ENCODE assay signal across 23 cellular contexts in genomic region chr3:108041253-108041652, GRCh38. TPM values are rescaled to one million over a fixed set of nuclear protein-coding genes. Genes with fewer than 3 reads are reported as not detected.
DNase-seq lines count a peak whose midpoint lies in the region; ATAC-seq and TF ChIP-seq lines count a peak whose summit lies in the region.
"Had no signal": no experiment of that assay in that cellular context is flagged by ENCODE, and none has a peak within 500 bp of the region (broad histone marks: within the 10 kb centered on the region; RNA-seq: fewer than 3 reads in every experiment).

No MANE protein-coding gene starts in this region.

- intact Hi-C loops in natural killer cell (cut with micrococcal nuclease): no loop called here
- intact Hi-C loops in MCF 10A (cut with micrococcal nuclease): no loop called here

- H3K4me1 Mint-ChIP-seq in natural killer cell: peaks cover 25 to 29% of the 10 kb centered on the region in 2 donors
- H3K4me1 Mint-ChIP-seq in natural killer cell treated with Interleukin-12 subunit alpha and Interleukin-12 subunit beta and Interleukin-15 and Interleukin-18, amount 100 ng/mL, for 72 hours (ENCODE audit: low read depth in 2 of 2): peaks cover 15 to 25% of the 10 kb centered on the region in 2 donors
- peaks cover 9% of the 10 kb centered on the region for H3K4me1 Mint-ChIP-seq in activated naive CD8-positive, alpha-beta T cell treated with anti-CD3 and anti-CD28 coated beads for 36 hours
- peaks cover 26 to 34% (median 27%) of the 10 kb centered on the region in 3 donors for H3K4me1 Mint-ChIP-seq in naive B cell
- no peaks in the 10 kb centered on the region for H3K4me1 Mint-ChIP-seq in MCF 10A (ENCODE audit: insufficient read depth, unreplicated experiment)

- peaks cover 0 to 24% of the 10 kb centered on the region in 2 donors for H3K36me3 ChIP-seq in gastroesophageal sphincter

- H3K27me3 Mint-ChIP-seq in natural killer cell (ENCODE audit: low read depth in 2 of 2) (no peaks in the 10 kb centered on the region), naive B cell (no peaks in the 10 kb centered on the region), MCF 10A (ENCODE audit: insufficient read depth, unreplicated experiment) (no peaks in the 10 kb centered on the region)
- H3K27me3 Mint-ChIP-seq in natural killer cell treated with Interleukin-12 subunit alpha and Interleukin-12 subunit beta and Interleukin-15 and Interleukin-18, amount 100 ng/mL, for 72 hours: no peaks in the 10 kb centered on the region
- no peaks in the 10 kb centered on the region for H3K27me3 Mint-ChIP-seq in activated naive CD8-positive, alpha-beta T cell treated with anti-CD3 and anti-CD28 coated beads for 36 hours
- H3K27me3 Mint-ChIP-seq: CD4-positive, CD25-positive, alpha-beta regulatory T cell had no signal

- H3K9me3 Mint-ChIP-seq in natural killer cell (no peaks in the 10 kb centered on the region), naive B cell (no peaks in the 10 kb centered on the region), MCF 10A (ENCODE audit: unreplicated experiment) (no peaks in the 10 kb centered on the region)
- no peaks in the 10 kb centered on the region for H3K9me3 Mint-ChIP-seq in natural killer cell treated with Interleukin-12 subunit alpha and Interleukin-12 subunit beta and Interleukin-15 and Interleukin-18, amount 100 ng/mL, for 72 hours
- no peaks in the 10 kb centered on the region for H3K9me3 Mint-ChIP-seq in activated naive CD8-positive, alpha-beta T cell treated with anti-CD3 and anti-CD28 coated beads for 36 hours
- H3K9me3 Mint-ChIP-seq: CD4-positive, CD25-positive, alpha-beta regulatory T cell had no signal

- TF ChIP-seq EP300 in gastroesophageal sphincter (IDR thresholded peaks at IDR 0.05): no peak

- ATAC-seq in natural killer cell (no peak), naive B cell (ENCODE audit: low read depth in 2 of 2) (no peak), gastroesophageal sphincter (no peak)
- ATAC-seq in natural killer cell treated with Interleukin-12 subunit alpha and Interleukin-12 subunit beta and Interleukin-15 and Interleukin-18, amount 100 ng/mL, for 72 hours: no peak
- ATAC-seq: HepG2, Panc1 had no signal

- TF ChIP-seq POLR2A in gastroesophageal sphincter (IDR thresholded peaks at IDR 0.05): no peak

- WGBS in gastroesophageal sphincter (ENCODE audit: low coverage in 1 of 2), 2 donors: 43 to 60% methylated on average over 1 of the region's 1 CpG

- CTCF ChIA-PET in MCF 10A (lab: Yijun Ruan, JAX): interaction anchor here (0.6 kb wide), 1 partner anchor 34 kb away, joined by 3 read pairs; no protein-coding TSS in a partner anchor

- POLR2A ChIA-PET in MCF 10A (lab: Yijun Ruan, JAX): interaction anchor here (0.5 to 1.7 kb wide), 2 partner anchors 9 to 49 kb away, joined by 3 to 7 read pairs; no protein-coding TSS in a partner anchor

- H3K36me3 Mint-ChIP-seq in natural killer cell (no peaks in the 10 kb centered on the region), naive B cell (peaks cover 7 to 26% of the 10 kb centered on the region in 2 donors), MCF 10A (ENCODE audit: insufficient read depth, unreplicated experiment) (peaks cover 17% of the 10 kb centered on the region)
- H3K36me3 Mint-ChIP-seq in natural killer cell treated with Interleukin-12 subunit alpha and Interleukin-12 subunit beta and Interleukin-15 and Interleukin-18, amount 100 ng/mL, for 72 hours: peaks cover 5% of the 10 kb centered on the region
- peaks cover 9% of the 10 kb centered on the region for H3K36me3 Mint-ChIP-seq in activated naive CD8-positive, alpha-beta T cell treated with anti-CD3 and anti-CD28 coated beads for 36 hours

- H3K4me3 ChIP-seq in gastroesophageal sphincter: no peak overlapping the region
- H3K4me3 ChIP-seq: BLaER1, GM23248 had no signal

- H3K27me3 ChIP-seq in gastroesophageal sphincter: no peaks in the 10 kb centered on the region
- H3K27me3 ChIP-seq: BLaER1 had no signal

- no peak overlapping the region for H3K4me3 Mint-ChIP-seq in natural killer cell
- no peak overlapping the region for H3K4me3 Mint-ChIP-seq in natural killer cell treated with Interleukin-12 subunit alpha and Interleukin-12 subunit beta and Interleukin-15 and Interleukin-18, amount 100 ng/mL, for 72 hours
- no peak overlapping the region for H3K4me3 Mint-ChIP-seq in activated naive CD8-positive, alpha-beta T cell treated with anti-CD3 and anti-CD28 coated beads for 36 hours
- no peak overlapping the region for H3K4me3 Mint-ChIP-seq in naive B cell
- H3K4me3 Mint-ChIP-seq in MCF 10A (ENCODE audit: unreplicated experiment): no peak overlapping the region
- H3K4me3 Mint-ChIP-seq: CD4-positive, CD25-positive, alpha-beta regulatory T cell had no signal

- H3K4me1 ChIP-seq in gastroesophageal sphincter: peaks cover 0 to 15% (median 0%) of the 10 kb centered on the region in 3 donors

- H3K9me3 ChIP-seq in gastroesophageal sphincter: no peaks in the 10 kb centered on the region
- H3K9me3 ChIP-seq: BLaER1 had no signal

- H3K27ac ChIP-seq in gastroesophageal sphincter: no peak overlapping the region
- H3K27ac ChIP-seq: BLaER1, GM23248, RWPE1 had no signal

- TF ChIP-seq CTCF in natural killer cell (IDR thresholded peaks at IDR 0.05) (no peak), MCF 10A (IDR thresholded peaks at IDR 0.05; ENCODE audit: unreplicated experiment) (no peak), gastroesophageal sphincter (IDR thresholded peaks at IDR 0.05) (no peak)

- peak overlapping the region; percentile 73 to 83 for H3K27ac Mint-ChIP-seq in natural killer cell
- no peak overlapping the region for H3K27ac Mint-ChIP-seq in natural killer cell treated with Interleukin-12 subunit alpha and Interleukin-12 subunit beta and Interleukin-15 and Interleukin-18, amount 100 ng/mL, for 72 hours
- peak overlapping the region; percentile 42 for H3K27ac Mint-ChIP-seq in activated naive CD8-positive, alpha-beta T cell treated with anti-CD3 and anti-CD28 coated beads for 36 hours
- peak overlapping the region in 5 of 6 donors; percentile 47 to 92 (median 70) for H3K27ac Mint-ChIP-seq in naive B cell
- no peak overlapping the region for H3K27ac Mint-ChIP-seq in MCF 10A (ENCODE audit: low read depth, unreplicated experiment)

- no TSS peak for BruUV-seq in MCF 10A (replicated peaks; lab: Mats Ljungman, UMichigan)

- DNase-seq in natural killer cell (no peak), naive B cell (no peak), MCF 10A (ENCODE audit: unreplicated experiment) (no peak), NCI-H2227 (lab: John Stamatoyannopoulos, UW; ENCODE audit: unreplicated experiment) (no peak)
- DNase-seq in natural killer cell treated with Interleukin-12 subunit alpha and Interleukin-12 subunit beta and Interleukin-15 and Interleukin-18, amount 100 ng/mL, for 72 hours (ENCODE audit: low spot score): no peak
- no peak for DNase-seq in activated naive CD8-positive, alpha-beta T cell treated with anti-CD3 and anti-CD28 coated beads for 36 hours
- DNase-seq: CD4-positive, CD25-positive, alpha-beta regulatory T cell; GM23248; H7; Karpas-422; MV-4-11; NCI-H1105; NCI-H1436 treated with DMSO at 0.1 percent for 48 hours; NCI-H187 treated with DMSO at 0.1 percent for 48 hours; NCI-H2107; NCI-H446 treated with DMSO at 0.1 percent for 48 hours; NCI-H69; SHP77 had no signal

RNA-seq across cellular contexts. Expression of gene CD47, which starts 49.6 kb away (rescaled TPM):
- 100 to 1,000 TPM; 226 to 236 (median 233) TPM for total RNA-seq in natural killer cell
- 100 to 1,000 TPM in 1 of 2 donors, 10 to 100 TPM in 1; 82.6 to 113 TPM for total RNA-seq in natural killer cell treated with Interleukin-12 subunit alpha and Interleukin-12 subunit beta and Interleukin-15 and Interleukin-18, amount 100 ng/mL, for 72 hours
- 10 to 100 TPM; 84.7 to 85.2 TPM for total RNA-seq in activated naive CD8-positive, alpha-beta T cell treated with anti-CD3 and anti-CD28 coated beads for 36 hours
- 100 to 1,000 TPM; 219 to 439 (median 284) TPM for polyA plus RNA-seq in naive B cell (ENCODE audit: low read depth in 6 of 6)
- 28.5 and 31.5 TPM in 2 replicates for total RNA-seq in MCF 10A (2022)
- total RNA-seq in gastroesophageal sphincter: 10 to 100 TPM; 60.0 to 91.5 (median 76.3) TPM

Comparison
In these comparisons a context has a peak if more than half of its experiments do, and no peak if none do; other contexts are left out.
1. H3K27ac Mint-ChIP-seq: peak in natural killer cell (2 of 2), activated naive CD8-positive, alpha-beta T cell treated with anti-CD3 and anti-CD28 coated beads for 36 hours (single experiment) and naive B cell (5 of 6); none in natural killer cell treated with Interleukin-12 subunit alpha and Interleukin-12 subunit beta and Interleukin-15 and Interleukin-18, amount 100 ng/mL, for 72 hours (0 of 2) and MCF 10A (single experiment).